19 cellular contexts compared by ENCODE assay signal in genomic region chr6:142950291-142950690, GRCh38. TPM values are rescaled to one million over a fixed set of nuclear protein-coding genes. Genes with fewer than 3 reads are reported as not detected.
DNase-seq lines count a peak whose midpoint lies in the region; ATAC-seq and FAIRE-seq lines count a peak whose summit lies in the region.
"Had no signal": no experiment of that assay in that cellular context is flagged by ENCODE, and none has a peak within 500 bp of the region (broad histone marks: within the 10 kb centered on the region; RNA-seq: fewer than 3 reads in every experiment).

No MANE protein-coding gene starts in this region.

- no peak overlapping the region for H3K4me3 Mint-ChIP-seq in activated CD4-positive, alpha-beta memory T cell treated with anti-CD3 and anti-CD28 coated beads for 36 hours
- no peak overlapping the region for H3K4me3 Mint-ChIP-seq in activated CD4-positive, alpha-beta memory T cell treated with anti-CD3 and anti-CD28 coated beads, Interleukin-2, amount 10 ng/mL, durations not matched to agents 7 days and 5 days
- H3K4me3 Mint-ChIP-seq in T-cell = no peak overlapping the region
- no peak overlapping the region for H3K4me3 Mint-ChIP-seq in activated CD8-positive, alpha-beta T cell treated with anti-CD3 and anti-CD28 coated beads, Interleukin-2, amount 10 ng/mL, durations not matched to agents 7 days and 5 days

- 37 to 63% (median 38%) methylated on average over 1 of the region's 1 CpG for WGBS in small intestine, 3 donors

- intact Hi-C loops in activated CD4-positive, alpha-beta memory T cell treated with anti-CD3 and anti-CD28 coated beads for 36 hours (cut with micrococcal nuclease) = no loop called here

- H3K27me3 ChIP-seq in small intestine (ENCODE audit: control insufficient read depth in 2 of 2, insufficient read depth in 2 of 2, low read length in 2 of 2) = no peaks in the 10 kb centered on the region

- ATAC-seq in T-cell (replicated peaks in 1 of 4) (no peak), HG03095 (IDR thresholded peaks at IDR 0.05; ENCODE audit: unreplicated experiment) (no peak)
- ATAC-seq in activated CD8-positive, alpha-beta T cell treated with anti-CD3 and anti-CD28 coated beads, Interleukin-2, amount 10 ng/mL, durations not matched to agents 7 days and 5 days = no peak
- ATAC-seq: K562 had no signal

- H3K27me3 Mint-ChIP-seq in activated CD4-positive, alpha-beta memory T cell treated with anti-CD3 and anti-CD28 coated beads for 36 hours = no peaks in the 10 kb centered on the region
- no peaks in the 10 kb centered on the region for H3K27me3 Mint-ChIP-seq in activated CD4-positive, alpha-beta memory T cell treated with anti-CD3 and anti-CD28 coated beads, Interleukin-2, amount 10 ng/mL, durations not matched to agents 7 days and 5 days
- no peaks in the 10 kb centered on the region for H3K27me3 Mint-ChIP-seq in T-cell
- no peaks in the 10 kb centered on the region for H3K27me3 Mint-ChIP-seq in activated CD8-positive, alpha-beta T cell treated with anti-CD3 and anti-CD28 coated beads, Interleukin-2, amount 10 ng/mL, durations not matched to agents 7 days and 5 days (ENCODE audit: low read depth)

- peak overlapping the region; percentile 49 for H3K27ac Mint-ChIP-seq in activated CD4-positive, alpha-beta memory T cell treated with anti-CD3 and anti-CD28 coated beads for 36 hours
- no peak overlapping the region for H3K27ac Mint-ChIP-seq in activated CD4-positive, alpha-beta memory T cell treated with anti-CD3 and anti-CD28 coated beads, Interleukin-2, amount 10 ng/mL, durations not matched to agents 7 days and 5 days
- peak overlapping the region; percentile 58 to 68 for H3K27ac Mint-ChIP-seq in T-cell
- no peak overlapping the region for H3K27ac Mint-ChIP-seq in activated CD8-positive, alpha-beta T cell treated with anti-CD3 and anti-CD28 coated beads, Interleukin-2, amount 10 ng/mL, durations not matched to agents 7 days and 5 days

- H3K4me1 Mint-ChIP-seq in activated CD4-positive, alpha-beta memory T cell treated with anti-CD3 and anti-CD28 coated beads for 36 hours (ENCODE audit: low read depth) = peaks cover 23% of the 10 kb centered on the region
- H3K4me1 Mint-ChIP-seq in activated CD4-positive, alpha-beta memory T cell treated with anti-CD3 and anti-CD28 coated beads, Interleukin-2, amount 10 ng/mL, durations not matched to agents 7 days and 5 days = peaks cover 10% of the 10 kb centered on the region
- peaks cover 16 to 34% (median 23%) of the 10 kb centered on the region in 3 donors for H3K4me1 Mint-ChIP-seq in T-cell
- H3K4me1 Mint-ChIP-seq in activated CD8-positive, alpha-beta T cell treated with anti-CD3 and anti-CD28 coated beads, Interleukin-2, amount 10 ng/mL, durations not matched to agents 7 days and 5 days (ENCODE audit: low read depth) = peaks cover 12% of the 10 kb centered on the region

- CTCF ChIA-PET in activated CD4-positive, alpha-beta memory T cell treated with anti-CD3 and anti-CD28 coated beads for 36 hours (lab: Charles Lee) = interaction anchor here (1.4 kb wide), 1 partner anchor 76 kb away, joined by 5 read pairs; no protein-coding TSS in a partner anchor
- CTCF ChIA-PET in activated CD4-positive, alpha-beta memory T cell treated with anti-CD3 and anti-CD28 coated beads, Interleukin-2, amount 10 ng/mL, durations not matched to agents 7 days and 5 days (lab: Charles Lee) = no interaction called here
- CTCF ChIA-PET in T-cell (lab: Charles Lee) = interaction anchor here (0.5 to 0.8 kb wide), 6 partner anchors 24 to 1231 kb away, joined by 3 to 4 read pairs (median 4); no protein-coding TSS in a partner anchor
- CTCF ChIA-PET in activated CD8-positive, alpha-beta T cell treated with anti-CD3 and anti-CD28 coated beads, Interleukin-2, amount 10 ng/mL, durations not matched to agents 7 days and 5 days (lab: Charles Lee) = interaction anchor here (1.2 kb wide), 1 partner anchor 23 kb away, joined by 4 read pairs; no protein-coding TSS in a partner anchor

- no peaks in the 10 kb centered on the region for H3K36me3 ChIP-seq in small intestine (ENCODE audit: control insufficient read depth in 2 of 2, insufficient read depth in 2 of 2, low read length in 2 of 2)
- H3K36me3 ChIP-seq: BE2C had no signal

- peaks cover 2% of the 10 kb centered on the region for H3K36me3 Mint-ChIP-seq in activated CD4-positive, alpha-beta memory T cell treated with anti-CD3 and anti-CD28 coated beads for 36 hours
- H3K36me3 Mint-ChIP-seq in activated CD4-positive, alpha-beta memory T cell treated with anti-CD3 and anti-CD28 coated beads, Interleukin-2, amount 10 ng/mL, durations not matched to agents 7 days and 5 days (ENCODE audit: low read depth) = no peaks in the 10 kb centered on the region
- H3K36me3 Mint-ChIP-seq in T-cell = no peaks in the 10 kb centered on the region
- H3K36me3 Mint-ChIP-seq in activated CD8-positive, alpha-beta T cell treated with anti-CD3 and anti-CD28 coated beads, Interleukin-2, amount 10 ng/mL, durations not matched to agents 7 days and 5 days (ENCODE audit: low read depth) = no peaks in the 10 kb centered on the region

- no peaks in the 10 kb centered on the region for H3K4me1 ChIP-seq in small intestine (ENCODE audit: control insufficient read depth in 2 of 2, insufficient read depth in 1 of 2, low read depth in 1 of 2, low read length in 1 of 2)
- H3K4me1 ChIP-seq: BE2C had no signal

- no peaks in the 10 kb centered on the region for H3K9me3 ChIP-seq in small intestine (ENCODE audit: control insufficient read depth, low read depth)
- H3K9me3 ChIP-seq: BE2C had no signal

- H3K9me3 Mint-ChIP-seq in activated CD4-positive, alpha-beta memory T cell treated with anti-CD3 and anti-CD28 coated beads for 36 hours = no peaks in the 10 kb centered on the region
- no peaks in the 10 kb centered on the region for H3K9me3 Mint-ChIP-seq in activated CD4-positive, alpha-beta memory T cell treated with anti-CD3 and anti-CD28 coated beads, Interleukin-2, amount 10 ng/mL, durations not matched to agents 7 days and 5 days
- no peaks in the 10 kb centered on the region for H3K9me3 Mint-ChIP-seq in T-cell
- no peaks in the 10 kb centered on the region for H3K9me3 Mint-ChIP-seq in activated CD8-positive, alpha-beta T cell treated with anti-CD3 and anti-CD28 coated beads, Interleukin-2, amount 10 ng/mL, durations not matched to agents 7 days and 5 days (ENCODE audit: insufficient read depth)

- no peak overlapping the region for H3K27ac ChIP-seq in small intestine (ENCODE audit: low read depth in 1 of 2, low read length in 1 of 2)
- H3K27ac ChIP-seq: PC-9 had no signal

- no peak for DNase-seq in activated CD4-positive, alpha-beta memory T cell treated with anti-CD3 and anti-CD28 coated beads for 36 hours
- no peak for DNase-seq in activated CD4-positive, alpha-beta memory T cell treated with anti-CD3 and anti-CD28 coated beads, Interleukin-2, amount 10 ng/mL, durations not matched to agents 7 days and 5 days
- DNase-seq in T-cell (no peak), islet precursor cell (peak; percentile 61), small intestine (peak; percentile 33), NCI-H128 (lab: John Stamatoyannopoulos, UW; ENCODE audit: unreplicated experiment) (no peak)
- DNase-seq in activated CD8-positive, alpha-beta T cell treated with anti-CD3 and anti-CD28 coated beads, Interleukin-2, amount 10 ng/mL, durations not matched to agents 7 days and 5 days = no peak
- DNase-seq: 8988T, BE2C, DMS79, NCI-H1417 treated with DMSO at 0.1 percent for 48 hours, NCI-H1930, NCI-H345, NCI-H526, PC-9 had no signal

- no peak overlapping the region for H3K4me3 ChIP-seq in small intestine (ENCODE audit: low read depth in 1 of 2, low read length in 2 of 2)
- H3K4me3 ChIP-seq: K562, PC-9 had no signal

- FAIRE-seq in small intestine (lab: Jason Lieb, UNC) = no peak
- FAIRE-seq: D721Med, H1, K562 had no signal

- POLR2A ChIA-PET in activated CD4-positive, alpha-beta memory T cell treated with anti-CD3 and anti-CD28 coated beads for 36 hours (lab: Charles Lee) = no interaction called here
- POLR2A ChIA-PET in activated CD4-positive, alpha-beta memory T cell treated with anti-CD3 and anti-CD28 coated beads, Interleukin-2, amount 10 ng/mL, durations not matched to agents 7 days and 5 days (lab: Charles Lee) = interaction anchor here (0.7 kb wide), 1 partner anchor 113 kb away, joined by 3 read pairs; no protein-coding TSS in a partner anchor
- POLR2A ChIA-PET in T-cell (lab: Charles Lee) = interaction anchor here (0.5 to 0.6 kb wide), 5 partner anchors 17 to 301 kb away, joined by 3 to 5 read pairs (median 4); no protein-coding TSS in a partner anchor
- POLR2A ChIA-PET in activated CD8-positive, alpha-beta T cell treated with anti-CD3 and anti-CD28 coated beads, Interleukin-2, amount 10 ng/mL, durations not matched to agents 7 days and 5 days (lab: Charles Lee) = no interaction called here

RNA-seq across cellular contexts. Expression of gene HIVEP2, which starts 5.3 kb away (rescaled TPM):
- 10 to 100 TPM; 24.3 to 25.1 TPM for total RNA-seq in activated CD4-positive, alpha-beta memory T cell treated with anti-CD3 and anti-CD28 coated beads for 36 hours
- 10 to 100 TPM; 30.5 to 32.8 TPM for total RNA-seq in activated CD4-positive, alpha-beta memory T cell treated with anti-CD3 and anti-CD28 coated beads, Interleukin-2, amount 10 ng/mL, durations not matched to agents 7 days and 5 days
- total RNA-seq in T-cell = 10 to 100 TPM; 71.4 to 81.4 (median 75.2) TPM
- 1 to 10 TPM; 1.9 to 3.5 (median 2.7) TPM for polyA plus RNA-seq in small intestine
- total RNA-seq in activated CD8-positive, alpha-beta T cell treated with anti-CD3 and anti-CD28 coated beads, Interleukin-2, amount 10 ng/mL, durations not matched to agents 7 days and 5 days = 10 to 100 TPM; 22.8 to 23.1 TPM

Comparison
In these comparisons a context has a peak if more than half of its experiments do, and no peak if none do; other contexts are left out.
1. H3K27ac Mint-ChIP-seq: peak in activated CD4-positive, alpha-beta memory T cell treated with anti-CD3 and anti-CD28 coated beads for 36 hours (single experiment) and T-cell (2 of 2); none in activated CD4-positive, alpha-beta memory T cell treated with anti-CD3 and anti-CD28 coated beads, Interleukin-2, amount 10 ng/mL, durations not matched to agents 7 days and 5 days (single experiment) and activated CD8-positive, alpha-beta T cell treated with anti-CD3 and anti-CD28 coated beads, Interleukin-2, amount 10 ng/mL, durations not matched to agents 7 days and 5 days (single experiment).
2. POLR2A ChIA-PET loops: an anchor here in activated CD4-positive, alpha-beta memory T cell treated with anti-CD3 and anti-CD28 coated beads, Interleukin-2, amount 10 ng/mL, durations not matched to agents 7 days and 5 days (0.7 kb wide) and T-cell (0.5 to 0.6 kb wide); none called in activated CD4-positive, alpha-beta memory T cell treated with anti-CD3 and anti-CD28 coated beads for 36 hours and activated CD8-positive, alpha-beta T cell treated with anti-CD3 and anti-CD28 coated beads, Interleukin-2, amount 10 ng/mL, durations not matched to agents 7 days and 5 days.
3. DNase-seq: peak in islet precursor cell (single experiment) and small intestine (single experiment); none in activated CD4-positive, alpha-beta memory T cell treated with anti-CD3 and anti-CD28 coated beads for 36 hours (single experiment), activated CD4-positive, alpha-beta memory T cell treated with anti-CD3 and anti-CD28 coated beads, Interleukin-2, amount 10 ng/mL, durations not matched to agents 7 days and 5 days (single experiment), T-cell (0 of 34), NCI-H128 (single experiment) and activated CD8-positive, alpha-beta T cell treated with anti-CD3 and anti-CD28 coated beads, Interleukin-2, amount 10 ng/mL, durations not matched to agents 7 days and 5 days (single experiment).